In the genomic region with DNA sequence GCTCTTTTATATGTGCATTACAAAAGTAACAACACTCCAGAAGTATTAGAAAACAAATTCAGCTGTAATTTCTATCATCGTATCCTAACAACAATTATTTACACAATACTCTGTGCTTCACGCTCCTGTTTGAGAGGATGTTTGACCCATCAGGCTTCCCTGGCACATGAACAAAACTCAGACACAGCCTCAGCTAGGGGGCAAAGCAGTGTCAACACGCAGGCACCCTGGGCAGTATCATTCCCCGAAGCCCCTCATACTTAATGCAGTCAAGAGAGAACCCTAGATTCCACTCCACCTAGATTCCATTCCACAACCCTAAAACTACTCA, we compare ENCODE assay signal across 12 cellular contexts. TPM values are rescaled to one million over a fixed set of nuclear protein-coding genes. Genes with fewer than 3 reads are reported as not detected.
DNase-seq lines count a peak whose midpoint lies in the region; ATAC-seq, FAIRE-seq and TF ChIP-seq lines count a peak whose summit lies in the region.
"Had no signal": no experiment of that assay in that cellular context is flagged by ENCODE, and none has a peak within 500 bp of the region (broad histone marks: within the 10 kb centered on the region; RNA-seq: fewer than 3 reads in every experiment).

No MANE protein-coding gene starts in this region.

- ATAC-seq in stimulated activated effector memory CD8-positive, alpha-beta T cell treated with anti-CD3 and anti-CD28 coated beads, Interleukin-12 subunit alpha, Interleukin-12 subunit beta, amount 100 ng/mL, for 72 hours = no peak
- ATAC-seq in GM19397 (IDR thresholded peaks at IDR 0.05; ENCODE audit: unreplicated experiment) (no peak), pancreas (no peak)

- H3K27ac ChIP-seq in PC-9 (no peak overlapping the region), pancreas (peak overlapping the region in 1 of 4 donors; percentile 63)
- H3K27ac ChIP-seq in effector memory CD4-positive, alpha-beta T cell (ENCODE audit: insufficient read depth, low read length, poor library complexity, severe bottlenecking) = no peak overlapping the region
- H3K27ac ChIP-seq: BLaER1, right atrium auricular region had no signal

- no peak overlapping the region for H3K4me3 Mint-ChIP-seq in endothelial cell (ENCODE audit: unreplicated experiment)
- no peak overlapping the region for H3K4me3 Mint-ChIP-seq in stimulated activated effector memory CD8-positive, alpha-beta T cell treated with anti-CD3 and anti-CD28 coated beads, Interleukin-12 subunit alpha, Interleukin-12 subunit beta, amount 100 ng/mL, for 72 hours
- H3K4me3 Mint-ChIP-seq: T-helper 1 cell treated with Interleukin-12 subunit alpha and Interleukin-12 subunit beta and Interleukin-4 antibody, amounts not matched to agents 30 μg/mL and 1 μg/mL, for 36 hours had no signal

- BruUV-seq in PC-9 (replicated peaks; lab: Mats Ljungman, UMichigan) = no TSS peak

- no peaks in the 10 kb centered on the region for H4K20me1 ChIP-seq in PC-9 (ENCODE audit: insufficient read depth)
- H4K20me1 ChIP-seq: BLaER1 had no signal

- H3K9me3 Mint-ChIP-seq in endothelial cell (ENCODE audit: unreplicated experiment) = no peaks in the 10 kb centered on the region
- no peaks in the 10 kb centered on the region for H3K9me3 Mint-ChIP-seq in stimulated activated effector memory CD8-positive, alpha-beta T cell treated with anti-CD3 and anti-CD28 coated beads, Interleukin-12 subunit alpha, Interleukin-12 subunit beta, amount 100 ng/mL, for 72 hours
- H3K9me3 Mint-ChIP-seq: T-helper 1 cell treated with Interleukin-12 subunit alpha and Interleukin-12 subunit beta and Interleukin-4 antibody, amounts not matched to agents 30 μg/mL and 1 μg/mL, for 36 hours had no signal

- no peaks in the 10 kb centered on the region for H3K9me3 ChIP-seq in PC-9 (ENCODE audit: insufficient read depth, low read depth)
- no peaks in the 10 kb centered on the region for H3K9me3 ChIP-seq in effector memory CD4-positive, alpha-beta T cell (ENCODE audit: control insufficient read depth, low read length)
- no peaks in the 10 kb centered on the region for H3K9me3 ChIP-seq in pancreas
- H3K9me3 ChIP-seq: BLaER1, right atrium auricular region had no signal

- peaks cover 35% of the 10 kb centered on the region for H3F3A ChIP-seq in PC-9 (ENCODE audit: insufficient read depth, low read depth)

- no peak overlapping the region for H3K4me2 ChIP-seq in PC-9

- H3K4me3 ChIP-seq in PC-9 = no peak overlapping the region
- H3K4me3 ChIP-seq in effector memory CD4-positive, alpha-beta T cell (ENCODE audit: insufficient read depth, low read depth, low read length, poor library complexity, severe bottlenecking) = no peak overlapping the region
- no peak overlapping the region for H3K4me3 ChIP-seq in pancreas
- H3K4me3 ChIP-seq: BLaER1, right atrium auricular region had no signal

- 49 to 59% methylated on average over 4 of the region's 4 CpGs for WGBS in pancreas, 2 donors

- H3K36me3 ChIP-seq in PC-9 (ENCODE audit: low read depth) = 0 out of 2 replicates have a peak, but pooled peaks cover 6% of the 10 kb centered on the region
- H3K36me3 ChIP-seq in effector memory CD4-positive, alpha-beta T cell (ENCODE audit: control insufficient read depth, insufficient read depth, low read length) = no peaks in the 10 kb centered on the region
- peaks cover 0 to 17% (median 0%) of the 10 kb centered on the region in 3 donors for H3K36me3 ChIP-seq in pancreas
- H3K36me3 ChIP-seq: BLaER1, right atrium auricular region had no signal

- H3K4me1 Mint-ChIP-seq in endothelial cell (ENCODE audit: unreplicated experiment) = peaks cover 14% of the 10 kb centered on the region
- H3K4me1 Mint-ChIP-seq in stimulated activated effector memory CD8-positive, alpha-beta T cell treated with anti-CD3 and anti-CD28 coated beads, Interleukin-12 subunit alpha, Interleukin-12 subunit beta, amount 100 ng/mL, for 72 hours = peaks cover 32% of the 10 kb centered on the region

- no peak overlapping the region for H2AFZ ChIP-seq in PC-9

- peak; percentile 51 for TF ChIP-seq CTCF in PC-9 (conservative IDR thresholded peaks at IDR 0.05)
- TF ChIP-seq CTCF in endothelial cell (IDR thresholded peaks at IDR 0.05; ENCODE audit: unreplicated experiment) = peak; percentile 36
- TF ChIP-seq CTCF in pancreas (IDR thresholded peaks at IDR 0.05) = no peak

- no peak overlapping the region for H3K27ac Mint-ChIP-seq in endothelial cell (ENCODE audit: unreplicated experiment)
- peak overlapping the region; percentile 14 for H3K27ac Mint-ChIP-seq in stimulated activated effector memory CD8-positive, alpha-beta T cell treated with anti-CD3 and anti-CD28 coated beads, Interleukin-12 subunit alpha, Interleukin-12 subunit beta, amount 100 ng/mL, for 72 hours
- H3K27ac Mint-ChIP-seq: T-helper 1 cell treated with Interleukin-12 subunit alpha and Interleukin-12 subunit beta and Interleukin-4 antibody, amounts not matched to agents 30 μg/mL and 1 μg/mL, for 36 hours had no signal

- FAIRE-seq in pancreas (lab: Jason Lieb, UNC) = no peak
- FAIRE-seq: colon had no signal

- CTCF ChIA-PET in PC-9 (lab: Charles Lee) = interaction anchor here (0.7 to 0.8 kb wide), 2 partner anchors 15 to 486 kb away, joined by 4 read pairs; a partner anchor contains a TSS

- H3K36me3 Mint-ChIP-seq in endothelial cell (ENCODE audit: low read depth, unreplicated experiment) = peaks cover 12% of the 10 kb centered on the region
- no peaks in the 10 kb centered on the region for H3K36me3 Mint-ChIP-seq in stimulated activated effector memory CD8-positive, alpha-beta T cell treated with anti-CD3 and anti-CD28 coated beads, Interleukin-12 subunit alpha, Interleukin-12 subunit beta, amount 100 ng/mL, for 72 hours

- H3K9me2 ChIP-seq in PC-9 (ENCODE audit: insufficient read depth) = no peaks in the 10 kb centered on the region

- H3K4me1 ChIP-seq in PC-9 (replicated peaks; ENCODE audit: insufficient read depth) (peaks cover 44% of the 10 kb centered on the region), pancreas (peaks cover 21 to 38% (median 26%) of the 10 kb centered on the region in 3 donors)
- H3K4me1 ChIP-seq in effector memory CD4-positive, alpha-beta T cell (ENCODE audit: control insufficient read depth, insufficient read depth, low read length, poor library complexity, severe bottlenecking) = no peaks in the 10 kb centered on the region

- peaks cover 2% of the 10 kb centered on the region for H3K27me3 Mint-ChIP-seq in endothelial cell (ENCODE audit: unreplicated experiment)

- POLR2A ChIA-PET in PC-9 (lab: Charles Lee; ENCODE audit: unreplicated experiment) = no interaction called here

- intact Hi-C loops in PC-9 (cut with micrococcal nuclease; ENCODE audit: unreplicated experiment) = loop anchor here (1.0 to 10.0 kb wide), 9 partner anchors 52 to 830 kb away; no protein-coding TSS in a partner anchor
- intact Hi-C loops in pancreas (cut with DNase I) = loop anchor here in 2 of 3 donors (5.0 kb wide), 2 partner anchors 252 to 257 kb away; no protein-coding TSS in a partner anchor

- peaks cover 5% of the 10 kb centered on the region; the same call in 1 of the 2 replicates for H3K79me2 ChIP-seq in PC-9 (ENCODE audit: low read depth)

- peak; percentile 86 for DNase-seq in DMS53 treated with DMSO at 0.1 percent for 48 hours (lab: John Stamatoyannopoulos, UW; ENCODE audit: unreplicated experiment)
- DNase-seq in PC-9 = no peak
- DNase-seq in endothelial cell (ENCODE audit: low spot score) = no peak
- DNase-seq in stimulated activated effector memory CD8-positive, alpha-beta T cell treated with anti-CD3 and anti-CD28 coated beads, Interleukin-12 subunit alpha, Interleukin-12 subunit beta, amount 100 ng/mL, for 72 hours (ENCODE audit: low spot score in 2 of 2) = no peak
- DNase-seq in effector memory CD4-positive, alpha-beta T cell = no peak
- no peak for DNase-seq in pancreas
- DNase-seq: NCI-H2171 had no signal

- H3K27me3 ChIP-seq in PC-9 (ENCODE audit: insufficient read depth, low read depth) = no peaks in the 10 kb centered on the region
- no peaks in the 10 kb centered on the region for H3K27me3 ChIP-seq in effector memory CD4-positive, alpha-beta T cell (replicated peaks; ENCODE audit: control insufficient read depth, insufficient read depth, low read length, poor library complexity, severe bottlenecking)
- H3K27me3 ChIP-seq in pancreas = no peaks in the 10 kb centered on the region
- H3K27me3 ChIP-seq: BLaER1, right atrium auricular region had no signal

RNA-seq across cellular contexts. Expression of a gene that starts 15.4 kb away (rescaled TPM):
- 25.5 and 32.0 TPM in 2 replicates for total RNA-seq in PC-9 (2021)
- 21.7 TPM for total RNA-seq in endothelial cell (ENCODE audit: unreplicated experiment)
- 10 to 100 TPM; 15.7 to 21.6 (median 18.0) TPM for total RNA-seq in pancreas
- polyA plus RNA-seq in pancreas = 10 to 100 TPM in 1 of 2 donors, 1 to 10 TPM in 1; 7.0 to 13.7 TPM

RNA-seq across cellular contexts. Expression of a gene that starts 22.2 kb away (rescaled TPM):
- total RNA-seq in PC-9 (2021) (18.2 and 19.7 TPM in 2 replicates), endothelial cell (ENCODE audit: unreplicated experiment) (10.4 TPM), pancreas (10 to 100 TPM in 2 of 6 donors, 1 to 10 TPM in 4; 7.4 to 10.9 (median 9.1) TPM)
- polyA plus RNA-seq in pancreas = 1 to 10 TPM; 3.7 to 5.6 TPM

Comparison
In these comparisons a context has a peak if more than half of its experiments do, and no peak if none do; other contexts are left out.
1. CTCF ChIP-seq: peak in PC-9 (single experiment) and endothelial cell (single experiment); none in pancreas (0 of 4).